Comparison of ENCODE assay signal across 21 cellular contexts in the genomic region with DNA sequence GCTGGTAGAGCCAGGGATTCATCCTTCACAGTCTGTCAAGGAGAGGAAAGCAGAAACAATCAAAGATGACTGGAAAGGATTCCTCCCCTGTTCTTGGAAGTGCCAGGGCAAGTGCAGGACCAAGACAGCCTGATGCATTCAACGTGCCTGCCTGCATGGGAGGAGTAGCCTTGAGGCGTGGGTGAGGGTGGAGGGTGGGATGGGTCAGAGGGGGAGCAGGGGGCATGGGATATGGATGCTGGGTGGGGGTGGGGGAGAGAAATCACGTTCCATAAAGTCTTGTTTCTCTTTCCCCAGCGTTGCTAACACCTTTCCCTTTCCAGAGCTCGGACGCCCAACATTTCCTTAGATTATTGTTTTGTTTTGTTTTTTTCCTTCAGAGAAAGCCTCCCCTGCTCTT.
"Had no signal": no experiment of that assay in that cellular context is flagged by ENCODE, and none has a peak within 500 bp of the region (broad histone marks: within the 10 kb centered on the region; RNA-seq: fewer than 3 reads in every experiment).

No MANE protein-coding gene starts in this region.

- H3K27me3 ChIP-seq: dorsolateral prefrontal cortex, esophagus squamous epithelium, gastrocnemius medialis, heart right ventricle, left lung had no signal

- H3K4me3 ChIP-seq: coronary artery, dorsolateral prefrontal cortex, esophagus squamous epithelium, gastrocnemius medialis, heart right ventricle, left lung, lower lobe of right lung, mucosa of descending colon had no signal

- H3K9me3 ChIP-seq: esophagus squamous epithelium, gastrocnemius medialis, heart right ventricle, left lung, lower lobe of right lung, mucosa of descending colon had no signal

- H3K4me1 ChIP-seq: esophagus squamous epithelium, left lung had no signal

- DNase-seq: dermis blood vessel endothelial cell; dorsolateral prefrontal cortex; effector CD4-positive, alpha-beta T cell; effector memory CD4-positive, alpha-beta T cell; erythroblast; esophagus squamous epithelium; foreskin fibroblast; foreskin melanocyte; gastrocnemius medialis; glutamatergic neuron; head of caudate nucleus; heart right ventricle; hippocampal formation; left cardiac atrium; left lung; lower lobe of right lung; mesenchymal stem cell; mucosa of descending colon had no signal

- ATAC-seq: esophagus mucosa, gastrocnemius medialis, left cardiac atrium, left lung, mucosa of descending colon had no signal

- H3K27ac ChIP-seq: epithelial cell of prostate, esophagus squamous epithelium, gastrocnemius medialis, left lung, lower lobe of right lung had no signal
